22 cellular contexts compared by ENCODE assay signal in genomic region chr12:125033296-125033695, GRCh38.
"Had no signal": no experiment of that assay in that cellular context is flagged by ENCODE, and none has a peak within 500 bp of the region (broad histone marks: within the 10 kb centered on the region; RNA-seq: fewer than 3 reads in every experiment).

No MANE protein-coding gene starts in this region.

- ATAC-seq: effector memory CD8-positive, alpha-beta T cell; gastrocnemius medialis; left ventricle myocardium superior; lower lobe of right lung; naive thymus-derived CD4-positive, alpha-beta T cell; psoas muscle; right cardiac atrium; stimulated activated memory B cell treated with anti-CD40 and anti-IgM and Interleukin-4, amounts not matched to agents 10 μg/mL and 1 μg/mL and 100 μg/mL, for 72 hours; stimulated activated naive CD8-positive, alpha-beta T cell treated with anti-CD3 and anti-CD28 coated beads, Interleukin-15, Interleukin-2, amounts not matched to agents 100 U/mL and 50 U/mL, for 24 hours had no signal

- H3K4me3 Mint-ChIP-seq: effector memory CD8-positive, alpha-beta T cell; naive thymus-derived CD4-positive, alpha-beta T cell; nephron; stimulated activated memory B cell treated with anti-CD40 and anti-IgM and Interleukin-4, amounts not matched to agents 10 μg/mL and 1 μg/mL and 100 μg/mL, for 72 hours had no signal

- H3K27ac Mint-ChIP-seq: nephron; stimulated activated memory B cell treated with anti-CD40 and anti-IgM and Interleukin-4, amounts not matched to agents 10 μg/mL and 1 μg/mL and 100 μg/mL, for 72 hours had no signal

- H3K27me3 Mint-ChIP-seq: effector memory CD8-positive, alpha-beta T cell; naive thymus-derived CD4-positive, alpha-beta T cell; stimulated activated memory B cell treated with anti-CD40 and anti-IgM and Interleukin-4, amounts not matched to agents 10 μg/mL and 1 μg/mL and 100 μg/mL, for 72 hours had no signal

- H3K36me3 Mint-ChIP-seq: stimulated activated memory B cell treated with anti-CD40 and anti-IgM and Interleukin-4, amounts not matched to agents 10 μg/mL and 1 μg/mL and 100 μg/mL, for 72 hours had no signal

- H3K4me1 Mint-ChIP-seq: naive thymus-derived CD4-positive, alpha-beta T cell; nephron had no signal

- H3K4me1 ChIP-seq: gastrocnemius medialis, lower lobe of right lung, psoas muscle, sigmoid colon, spleen, testis, tibial artery, upper lobe of left lung had no signal

- H3K9me3 ChIP-seq: gastrocnemius medialis, lower lobe of right lung, ovary, psoas muscle, sigmoid colon, testis had no signal

- H3K4me3 ChIP-seq: gastrocnemius medialis, lower lobe of right lung, ovary, psoas muscle, sigmoid colon, spleen, testis, tibial artery, upper lobe of left lung had no signal

- H3K36me3 ChIP-seq: gastrocnemius medialis, lower lobe of right lung, ovary, sigmoid colon, spleen, tibial artery, upper lobe of left lung had no signal

- H3K27ac ChIP-seq: gastrocnemius medialis, lower lobe of right lung, ovary, psoas muscle, sigmoid colon, spleen, testis, tibial artery, upper lobe of left lung had no signal

- DNase-seq: cortex of kidney; effector memory CD8-positive, alpha-beta T cell; gastrocnemius medialis; head of caudate nucleus; left ventricle myocardium superior; lower lobe of right lung; naive thymus-derived CD4-positive, alpha-beta T cell; nucleus accumbens; ovary; posterior cingulate gyrus; psoas muscle; right cardiac atrium; sigmoid colon; spleen; stimulated activated CD4-positive, alpha-beta T cell treated with anti-CD3 and anti-CD28 coated beads, Interleukin-4, amount 100 ng/mL, for 4 hours; stimulated activated naive CD8-positive, alpha-beta T cell treated with anti-CD3 and anti-CD28 coated beads, Interleukin-15, Interleukin-2, amounts not matched to agents 100 U/mL and 50 U/mL, for 24 hours; substantia nigra; testis; tibial artery; upper lobe of left lung had no signal

- H3K27me3 ChIP-seq: gastrocnemius medialis, ovary, sigmoid colon, spleen, testis, tibial artery, upper lobe of left lung had no signal

- H3K9me3 Mint-ChIP-seq: effector memory CD8-positive, alpha-beta T cell; stimulated activated memory B cell treated with anti-CD40 and anti-IgM and Interleukin-4, amounts not matched to agents 10 μg/mL and 1 μg/mL and 100 μg/mL, for 72 hours had no signal
